8 cellular contexts compared by ENCODE assay signal in the genomic region with DNA sequence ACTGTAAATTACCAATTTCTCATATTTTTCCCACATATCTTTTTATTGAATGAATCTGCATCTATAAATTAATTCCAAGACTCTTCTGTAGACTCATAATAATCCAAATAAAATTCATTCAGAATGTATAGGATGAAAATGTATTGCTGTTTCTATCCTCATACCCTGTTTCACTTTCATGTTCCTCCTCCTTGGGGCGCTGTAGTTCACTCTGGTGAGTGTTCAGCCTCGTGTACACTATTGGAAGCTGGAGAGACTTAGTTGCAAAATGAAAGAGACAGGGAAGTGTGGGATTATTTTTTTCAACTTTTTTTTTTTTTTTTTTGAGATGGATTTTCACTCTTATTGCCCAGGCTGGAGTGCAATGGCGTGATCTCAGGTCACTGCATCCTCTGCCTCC.
DNase-seq lines count a peak whose midpoint lies in the region; ATAC-seq and TF ChIP-seq lines count a peak whose summit lies in the region.
"Had no signal": no experiment of that assay in that cellular context is flagged by ENCODE, and none has a peak within 500 bp of the region (broad histone marks: within the 10 kb centered on the region; RNA-seq: fewer than 3 reads in every experiment).

No MANE protein-coding gene starts in this region.

- H3F3A ChIP-seq in SU-DHL-6 (ENCODE audit: insufficient read depth) = no peaks in the 10 kb centered on the region

- peak; percentile 32; the same call in 1 of the 3 replicates for TF ChIP-seq CTCF in GM12872 (IDR thresholded peaks at IDR 0.05; ENCODE audit: insufficient read depth, low read depth, low read length)
- TF ChIP-seq CTCF in SU-DHL-6 (IDR thresholded peaks at IDR 0.05; ENCODE audit: insufficient read depth, low read length, poor library complexity, severe bottlenecking) = peak; percentile 22
- no peak for TF ChIP-seq CTCF in nephron progenitor cell (IDR thresholded peaks at IDR 0.05)

- H3K4me3 ChIP-seq in SU-DHL-6 (ENCODE audit: insufficient read depth, low read length, poor library complexity, severe bottlenecking) = no peak overlapping the region

- no peak overlapping the region for H3K4me3 Mint-ChIP-seq in nephron progenitor cell

- no peak overlapping the region for H3K4me2 ChIP-seq in SU-DHL-6 (ENCODE audit: low read depth, low read length, poor library complexity, severe bottlenecking)

- no peaks in the 10 kb centered on the region for H3K36me3 ChIP-seq in SU-DHL-6 (ENCODE audit: low read length)

- no peaks in the 10 kb centered on the region for H3K79me2 ChIP-seq in SU-DHL-6 (ENCODE audit: insufficient read depth, low read length)

- H3K9me2 ChIP-seq in SU-DHL-6 (replicated peaks; ENCODE audit: insufficient read depth, low read length) = no peaks in the 10 kb centered on the region

- peak overlapping the region; percentile 90 for H2AFZ ChIP-seq in SU-DHL-6 (ENCODE audit: low read depth, low read length, severe bottlenecking)

- no peaks in the 10 kb centered on the region for H3K4me1 Mint-ChIP-seq in nephron progenitor cell

- TF ChIP-seq POLR2A in GM18505 (IDR thresholded peaks at IDR 0.05; ENCODE audit: borderline replicate concordance, extremely low read depth, insufficient read depth, insufficient read length) = no peak

- H3K27me3 ChIP-seq in SU-DHL-6 (ENCODE audit: low read length) = no peaks in the 10 kb centered on the region

- H3K27ac Mint-ChIP-seq in nephron progenitor cell = no peak overlapping the region

- DNase-seq in nephron progenitor cell (peak; percentile 4), NCI-H2196 (lab: John Stamatoyannopoulos, UW; ENCODE audit: unreplicated experiment) (no peak)
- DNase-seq: activated CD4-positive, CD25-positive, alpha-beta regulatory T cell treated with anti-CD3 and anti-CD28 coated beads, Interleukin-2, amount 50 U/mL, for 72 hours had no signal

- no peaks in the 10 kb centered on the region for H4K20me1 ChIP-seq in SU-DHL-6 (ENCODE audit: low read depth, low read length)

- no peaks in the 10 kb centered on the region for H3K36me3 Mint-ChIP-seq in nephron progenitor cell (ENCODE audit: low read depth)

- no peaks in the 10 kb centered on the region for H3K27me3 Mint-ChIP-seq in nephron progenitor cell (ENCODE audit: low read depth, poor library complexity)

- H3K9ac ChIP-seq in SU-DHL-6 (ENCODE audit: low read length) = no peak overlapping the region

- peak; percentile 38 for ATAC-seq in HG03103 (IDR thresholded peaks at IDR 0.05; ENCODE audit: low read depth, unreplicated experiment)
- no peak for ATAC-seq in GM18505 (IDR thresholded peaks at IDR 0.05; ENCODE audit: unreplicated experiment)
- no peak for ATAC-seq in GM21529 (IDR thresholded peaks at IDR 0.05; ENCODE audit: unreplicated experiment)

- H3K9me3 Mint-ChIP-seq in nephron progenitor cell = no peaks in the 10 kb centered on the region

- no peak overlapping the region for H3K27ac ChIP-seq in SU-DHL-6 (ENCODE audit: low read depth, low read length)

- H3K9me3 ChIP-seq in SU-DHL-6 (ENCODE audit: insufficient read depth, low read length) = no peaks in the 10 kb centered on the region
